ENCODE assay signal across 13 cellular contexts in genomic region chr10:26557641-26558014, GRCh38.
DNase-seq lines count a peak whose midpoint lies in the region; ATAC-seq and TF ChIP-seq lines count a peak whose summit lies in the region.
"Had no signal": no experiment of that assay in that cellular context is flagged by ENCODE, and none has a peak within 500 bp of the region (broad histone marks: within the 10 kb centered on the region; RNA-seq: fewer than 3 reads in every experiment).

No MANE protein-coding gene starts in this region.

- H3K27me3 ChIP-seq in HCT116 (ENCODE audit: insufficient read depth, low read length) = peaks cover 22% of the 10 kb centered on the region; the same call in 1 of the 2 replicates
- H3K27me3 ChIP-seq in SJCRH30 = peaks cover 5% of the 10 kb centered on the region
- H3K27me3 ChIP-seq: pancreas had no signal

- H4K20me1 ChIP-seq in HCT116 (ENCODE audit: insufficient read depth) = no peaks in the 10 kb centered on the region

- no peak for TF ChIP-seq CTCF in AG10803 (conservative IDR thresholded peaks at IDR 0.05; ENCODE audit: low read length)
- TF ChIP-seq CTCF in HCT116 (IDR thresholded peaks at IDR 0.05 in 2 of 3, conservative IDR thresholded peaks at IDR 0.05 in 1 of 3; ENCODE audit: borderline replicate concordance in 1 of 3, insufficient read depth in 1 of 3, low read depth in 2 of 3, low read length in 2 of 3) = no peak

- no TSS peak for BruUV-seq in HCT116 (replicated peaks; lab: Mats Ljungman, UMichigan)

- DNase-seq in AG10803 (ENCODE audit: low read depth) = peak; percentile 58
- no peak for DNase-seq in HCT116 (ENCODE audit: low read depth, low spot score)
- DNase-seq in astrocyte of the hippocampus (ENCODE audit: low read depth, low spot score) = peak; percentile 66
- peak; percentile 23 for DNase-seq in non-pigmented ciliary epithelial cell (ENCODE audit: low read depth)
- no peak for DNase-seq in SJCRH30
- DNase-seq in stimulated activated CD8-positive, alpha-beta memory T cell treated with anti-CD3 and anti-CD28 coated beads, Interleukin-4, amount 100 ng/mL, for 48 hours = no peak
- no peak for DNase-seq in GF-D8 (lab: John Stamatoyannopoulos, UW)
- DNase-seq: NK-92 treated with Interleukin-12 subunit alpha and Interleukin-12 subunit beta, amount 100 ng/mL, for 24 hours had no signal

- no peaks in the 10 kb centered on the region for H3K36me3 ChIP-seq in HCT116 (ENCODE audit: control insufficient read depth in 1 of 2, insufficient read depth in 2 of 2, low read length in 2 of 2)
- no peaks in the 10 kb centered on the region for H3K36me3 ChIP-seq in SJCRH30
- H3K36me3 ChIP-seq: pancreas had no signal

- H3K4me3 ChIP-seq in AG10803 (ENCODE audit: low read length) = peak overlapping the region; percentile 31
- peak overlapping the region; percentile 10 to 31 for H3K4me3 ChIP-seq in HCT116 (replicated peaks in 1 of 2; ENCODE audit: low read depth in 1 of 2, low read length in 2 of 2)
- H3K4me3 ChIP-seq in SJCRH30 = no peak overlapping the region
- H3K4me3 ChIP-seq: pancreas, SK-N-MC had no signal

- intact Hi-C loops in HCT116 (cut with micrococcal nuclease) = loop anchor here (5.0 kb wide), 2 partner anchors 680 to 830 kb away; no protein-coding TSS in a partner anchor

- POLR2A ChIA-PET in HCT116 (lab: Charles Lee) = no interaction called here

- no peaks in the 10 kb centered on the region for H3K79me2 ChIP-seq in HCT116 (ENCODE audit: insufficient read depth, low read length)

- RAD21 ChIA-PET in HCT116 (lab: Charles Lee; ENCODE audit: low non-redundant PET in 1 of 2, low total read pairs in 2 of 2, uncharacterized antibody in 2 of 2, unreplicated experiment in 2 of 2) = interaction anchor here (0.5 to 0.9 kb wide), 2 partner anchors 207 to 222 kb away, joined by 3 read pairs; no protein-coding TSS in a partner anchor

- no peak for TF ChIP-seq POLR2A in HCT116 (IDR thresholded peaks at IDR 0.05; ENCODE audit: borderline replicate concordance, extremely low read depth, insufficient read depth, insufficient read length)

- H3K9ac ChIP-seq in HCT116 (ENCODE audit: low read length) = no peak overlapping the region
- H3K9ac ChIP-seq: KMS-11 had no signal

- ATAC-seq in HCT116 (peak; percentile 50), GM19467 (IDR thresholded peaks at IDR 0.05; ENCODE audit: unreplicated experiment) (no peak)
- ATAC-seq: stimulated activated memory B cell treated with anti-CD40 and anti-IgM and Interleukin-4, amounts not matched to agents 10 μg/mL and 1 μg/mL and 100 μg/mL, for 72 hours had no signal

- peak overlapping the region; percentile 57 for H3K4me2 ChIP-seq in HCT116 (ENCODE audit: low read length)
- H3K4me2 ChIP-seq: KMS-11 had no signal

- H3K9me3 ChIP-seq in HCT116 (ENCODE audit: control insufficient read depth in 1 of 2, insufficient read depth in 1 of 2, low read depth in 1 of 2, low read length in 2 of 2) (no peaks in the 10 kb centered on the region), SJCRH30 (replicated peaks) (no peaks in the 10 kb centered on the region)
- H3K9me3 ChIP-seq: pancreas had no signal

- H3K4me1 ChIP-seq in HCT116 (ENCODE audit: control insufficient read depth in 1 of 2, insufficient read depth in 2 of 2, low read length in 2 of 2) (peaks cover 0 to 7% of the 10 kb centered on the region in 2 experiments; a peak in 2 of 4 replicates), SJCRH30 (no peaks in the 10 kb centered on the region)

- TF ChIP-seq RAD21 in HCT116 (IDR thresholded peaks at IDR 0.05; ENCODE audit: low read depth) = no peak

- no peaks in the 10 kb centered on the region for H3K9me2 ChIP-seq in HCT116 (ENCODE audit: insufficient read depth)

- peak overlapping the region; percentile 83 for H2AFZ ChIP-seq in HCT116 (ENCODE audit: low read depth, low read length, poor library complexity, severe bottlenecking)

- H3K27ac ChIP-seq in HCT116 (ENCODE audit: low read depth, low read length) = no peak overlapping the region
- no peak overlapping the region for H3K27ac ChIP-seq in SJCRH30
- H3K27ac ChIP-seq: KMS-11, pancreas, SK-N-MC had no signal

- CTCF ChIA-PET in HCT116 (lab: Charles Lee) = interaction anchor here (0.7 to 3.6 kb wide), 5 partner anchors 151 to 832 kb away, joined by 3 to 40 read pairs (median 6); no protein-coding TSS in a partner anchor

TF ChIP-seq in HCT116, 20 proteins besides CTCF, POLR2A, EP300 and RAD21:
- TF ChIP-seq EGR1 (IDR thresholded peaks at IDR 0.05; ENCODE audit: low read depth) = no peak
- no peak for TF ChIP-seq EZH2phosphoT487 (IDR thresholded peaks at IDR 0.05; ENCODE audit: borderline replicate concordance)
- no peak for TF ChIP-seq ATF3 (IDR thresholded peaks at IDR 0.05)
- no peak for TF ChIP-seq SIN3A (IDR thresholded peaks at IDR 0.05; ENCODE audit: low read depth)
- no peak for TF ChIP-seq CBX3 (IDR thresholded peaks at IDR 0.05; ENCODE audit: low read depth)
- TF ChIP-seq FOSL1 (IDR thresholded peaks at IDR 0.05; ENCODE audit: low read depth) = no peak
- no peak for TF ChIP-seq SRF (IDR thresholded peaks at IDR 0.05; ENCODE audit: low read depth)
- no peak for TF ChIP-seq ZFX (IDR thresholded peaks at IDR 0.05)
- no peak for TF ChIP-seq JUND (IDR thresholded peaks at IDR 0.05)
- TF ChIP-seq CEBPB (IDR thresholded peaks at IDR 0.05; ENCODE audit: low read depth) = no peak
- TF ChIP-seq ZNF274 (IDR thresholded peaks at IDR 0.05; ENCODE audit: low read depth, low read length) = no peak
- no peak for TF ChIP-seq SP1 (IDR thresholded peaks at IDR 0.05; ENCODE audit: low read depth)
- TF ChIP-seq ZBTB33 (IDR thresholded peaks at IDR 0.05; ENCODE audit: extremely low read depth, insufficient replicate concordance, low read length) = no peak
- TF ChIP-seq REST (IDR thresholded peaks at IDR 0.05; ENCODE audit: low read depth) = no peak
- no peak for TF ChIP-seq POLR2AphosphoS5 (IDR thresholded peaks at IDR 0.05; ENCODE audit: low read depth, low read length)

Comparison
In these comparisons a context has a peak if more than half of its experiments do, and no peak if none do; other contexts are left out.
1. DNase-seq: peak in AG10803 (single experiment), astrocyte of the hippocampus (single experiment) and non-pigmented ciliary epithelial cell (single experiment); none in HCT116 (single experiment), SJCRH30 (0 of 2), stimulated activated CD8-positive, alpha-beta memory T cell treated with anti-CD3 and anti-CD28 coated beads, Interleukin-4, amount 100 ng/mL, for 48 hours (single experiment) and GF-D8 (single experiment).